Comparison of ENCODE assay signal across 26 cellular contexts in genomic region chr22:40712311-40712710, GRCh38. TPM values are rescaled to one million over a fixed set of nuclear protein-coding genes. Genes with fewer than 3 reads are reported as not detected.
DNase-seq lines count a peak whose midpoint lies in the region; ATAC-seq, FAIRE-seq and TF ChIP-seq lines count a peak whose summit lies in the region.
"Had no signal": no experiment of that assay in that cellular context is flagged by ENCODE, and none has a peak within 500 bp of the region (broad histone marks: within the 10 kb centered on the region; RNA-seq: fewer than 3 reads in every experiment).

No MANE protein-coding gene starts in this region.

- no peak for DNase-seq in SK-N-SH
- DNase-seq in HFFc6: no peak
- DNase-seq in astrocyte (ENCODE audit: low read depth): no peak
- no peak for DNase-seq in smooth muscle cell (lab: John Stamatoyannopoulos, UW; ENCODE audit: unreplicated experiment)
- DNase-seq in HCEC 1CT: no peak
- DNase-seq in NCI-H2171 (lab: John Stamatoyannopoulos, UW): no peak
- DNase-seq: caudate nucleus; KG1; NCI-H524 treated with DMSO at 0.1 percent for 48 hours; stimulated activated naive B cell treated with anti-CD40 and anti-IgM and Interleukin-4, amounts not matched to agents 10 μg/mL and 1 μg/mL and 100 μg/mL, for 72 hours had no signal

- H3K79me2 ChIP-seq in SK-N-SH (ENCODE audit: insufficient read depth) (no peaks in the 10 kb centered on the region), astrocyte (ENCODE audit: insufficient read depth, low read length) (no peaks in the 10 kb centered on the region), smooth muscle cell (ENCODE audit: low read depth) (no peaks in the 10 kb centered on the region)

- ATAC-seq in SK-N-SH treated with all-trans-retinoic acid at 6 μM for 48 hours: no peak
- no peak for ATAC-seq in GM19395 (IDR thresholded peaks at IDR 0.05; ENCODE audit: unreplicated experiment)

- peaks cover 44% of the 10 kb centered on the region for H3K4me1 Mint-ChIP-seq in HFFc6 (ENCODE audit: low read depth)
- H3K4me1 Mint-ChIP-seq in astrocyte (ENCODE audit: low read depth, unreplicated experiment): peaks cover 21% of the 10 kb centered on the region

- H3K9me2 ChIP-seq in SK-N-SH: no peaks in the 10 kb centered on the region

- no peak for TF ChIP-seq EP300 in SK-N-SH (IDR thresholded peaks at IDR 0.05; ENCODE audit: borderline replicate concordance in 1 of 2, low read depth in 1 of 2, low read length in 1 of 2)

- 96% methylated on average over 12 of the region's 12 CpGs for WGBS in SK-N-SH (ENCODE audit: low lambda C conversion rate)
- 85% methylated on average over 12 of the region's 12 CpGs for WGBS in smooth muscle cell (ENCODE audit: low lambda C conversion rate)

- POLR2A ChIA-PET in SK-N-SH (lab: Yijun Ruan, JAX): no interaction called here

- H3K4me2 ChIP-seq in SK-N-SH: no peak overlapping the region
- no peak overlapping the region for H3K4me2 ChIP-seq in astrocyte (ENCODE audit: low read length)
- peak overlapping the region; percentile 58 for H3K4me2 ChIP-seq in smooth muscle cell

- H3K9ac ChIP-seq in SK-N-SH (peak overlapping the region; percentile 58; the same call in 1 of the 2 replicates), astrocyte (ENCODE audit: low read length) (no peak overlapping the region), smooth muscle cell (ENCODE audit: low read depth) (peak overlapping the region; percentile 70)

- CTCF ChIA-PET in SK-N-SH (lab: Yijun Ruan, JAX): interaction anchor here (1.1 kb wide), 1 partner anchor 29 kb away, joined by 6 read pairs; no protein-coding TSS in a partner anchor

- H3K27ac Mint-ChIP-seq in HFFc6 (peak overlapping the region; percentile 98), astrocyte (ENCODE audit: unreplicated experiment) (peak overlapping the region; percentile 96)
- H3K27ac Mint-ChIP-seq: dendritic cell treated with granulocyte-macrophage colony-stimulating factor and Interleukin-4, amounts not matched to agents 40 ng/mL and 50 ng/mL, for 4 days had no signal

- H3K9me3 Mint-ChIP-seq in HFFc6 (peaks cover 1% of the 10 kb centered on the region), astrocyte (ENCODE audit: unreplicated experiment) (no peaks in the 10 kb centered on the region)
- H3K9me3 Mint-ChIP-seq: activated CD4-positive, alpha-beta T cell treated with anti-CD3 and anti-CD28 coated beads, Interleukin-2, amount 10 ng/mL, durations not matched to agents 7 days and 5 days; activated naive CD4-positive, alpha-beta T cell treated with anti-CD3 and anti-CD28 coated beads, Interleukin-2, amount 50 U/mL, for 24 hours; dendritic cell treated with granulocyte-macrophage colony-stimulating factor and Interleukin-4, amounts not matched to agents 40 ng/mL and 50 ng/mL, for 4 days; stimulated activated naive B cell treated with anti-CD40 and anti-IgM and Interleukin-4, amounts not matched to agents 10 μg/mL and 1 μg/mL and 100 μg/mL, for 72 hours had no signal

- peaks cover 0 to 13% of the 10 kb centered on the region in 2 experiments; a peak in 1 of 4 replicates for H3K4me1 ChIP-seq in SK-N-SH (ENCODE audit: control insufficient read depth in 1 of 2, insufficient read depth in 2 of 2, low read depth in 1 of 2, low read length in 1 of 2)
- H3K4me1 ChIP-seq in astrocyte (ENCODE audit: insufficient read depth, low read length): peaks cover 21% of the 10 kb centered on the region
- peaks cover 8% of the 10 kb centered on the region for H3K4me1 ChIP-seq in smooth muscle cell (ENCODE audit: low read depth)

- no peaks in the 10 kb centered on the region; the same call in 1 of the 2 replicates for H3K27me3 Mint-ChIP-seq in HFFc6 (ENCODE audit: insufficient read depth)
- H3K27me3 Mint-ChIP-seq in astrocyte (ENCODE audit: low read depth, unreplicated experiment): peaks cover 2% of the 10 kb centered on the region
- H3K27me3 Mint-ChIP-seq: activated naive CD4-positive, alpha-beta T cell treated with anti-CD3 and anti-CD28 coated beads, Interleukin-2, amount 50 U/mL, for 24 hours had no signal

- H3K27ac ChIP-seq in SK-N-SH (ENCODE audit: low read depth in 2 of 2, low read length in 1 of 2) (peak overlapping the region in 1 of 2 experiments; percentile 89; a peak in 2 of 4 replicates), astrocyte (ENCODE audit: low read depth, low read length) (no peak overlapping the region), smooth muscle cell (ENCODE audit: low read depth) (peak overlapping the region; percentile 89)
- H3K27ac ChIP-seq: 22Rv1, VCaP had no signal

- no peaks in the 10 kb centered on the region for H4K20me1 ChIP-seq in SK-N-SH (ENCODE audit: insufficient read depth)
- H4K20me1 ChIP-seq in astrocyte (ENCODE audit: insufficient read depth, low read length): no peaks in the 10 kb centered on the region
- no peaks in the 10 kb centered on the region for H4K20me1 ChIP-seq in smooth muscle cell (ENCODE audit: low read depth)

- H3K36me3 Mint-ChIP-seq in HFFc6 (ENCODE audit: low read depth): peaks cover 7% of the 10 kb centered on the region; the same call in 1 of the 2 replicates
- H3K36me3 Mint-ChIP-seq in astrocyte (ENCODE audit: low read depth, unreplicated experiment): no peaks in the 10 kb centered on the region
- H3K36me3 Mint-ChIP-seq: activated naive CD4-positive, alpha-beta T cell treated with anti-CD3 and anti-CD28 coated beads, Interleukin-2, amount 50 U/mL, for 24 hours; stimulated activated naive B cell treated with anti-CD40 and anti-IgM and Interleukin-4, amounts not matched to agents 10 μg/mL and 1 μg/mL and 100 μg/mL, for 72 hours had no signal

- no peak for FAIRE-seq in astrocyte (lab: Jason Lieb, UNC)
- FAIRE-seq: G401.6, GM19239, small intestine had no signal

- H3K4me3 Mint-ChIP-seq in HFFc6 (no peak overlapping the region), astrocyte (ENCODE audit: unreplicated experiment) (no peak overlapping the region)
- H3K4me3 Mint-ChIP-seq: activated CD4-positive, alpha-beta T cell treated with anti-CD3 and anti-CD28 coated beads, Interleukin-2, amount 10 ng/mL, durations not matched to agents 7 days and 5 days; dendritic cell treated with granulocyte-macrophage colony-stimulating factor and Interleukin-4, amounts not matched to agents 40 ng/mL and 50 ng/mL, for 4 days; stimulated activated naive B cell treated with anti-CD40 and anti-IgM and Interleukin-4, amounts not matched to agents 10 μg/mL and 1 μg/mL and 100 μg/mL, for 72 hours had no signal

- TF ChIP-seq RAD21 in SK-N-SH (IDR thresholded peaks at IDR 0.05; ENCODE audit: low read length): no peak

- H2AFZ ChIP-seq in SK-N-SH (ENCODE audit: low read depth) (no peak overlapping the region), astrocyte (ENCODE audit: low read depth, low read length) (no peak overlapping the region), smooth muscle cell (ENCODE audit: low read depth) (no peak overlapping the region)

- H3K9me3 ChIP-seq in SK-N-SH (no peaks in the 10 kb centered on the region), astrocyte (ENCODE audit: insufficient read depth, low read depth, low read length) (no peaks in the 10 kb centered on the region), smooth muscle cell (replicated peaks; ENCODE audit: low read depth) (no peaks in the 10 kb centered on the region)

- H3F3A ChIP-seq in SK-N-SH (replicated peaks; ENCODE audit: insufficient read depth) (no peaks in the 10 kb centered on the region), smooth muscle cell (ENCODE audit: low read depth) (peaks cover 37% of the 10 kb centered on the region)

- H3K4me3 ChIP-seq in SK-N-SH (ENCODE audit: low read depth in 2 of 2, low read length in 1 of 2) (no peak overlapping the region), astrocyte (ENCODE audit: insufficient read depth, low read depth, low read length) (no peak overlapping the region), smooth muscle cell (no peak overlapping the region)
- H3K4me3 ChIP-seq: lung had no signal

- TF ChIP-seq CTCF in SK-N-SH (IDR thresholded peaks at IDR 0.05) (no peak), HFFc6 (IDR thresholded peaks at IDR 0.05) (no peak), astrocyte (IDR thresholded peaks at IDR 0.05; ENCODE audit: insufficient read depth, low read depth, low read length) (no peak), smooth muscle cell (IDR thresholded peaks at IDR 0.05; ENCODE audit: borderline replicate concordance, insufficient read depth, poor library complexity, severe bottlenecking) (no peak)

- H3K36me3 ChIP-seq in SK-N-SH (replicated peaks in 1 of 2; ENCODE audit: control insufficient read depth in 1 of 2, insufficient read depth in 2 of 2, low read length in 1 of 2) (no peaks in the 10 kb centered on the region), astrocyte (ENCODE audit: insufficient read depth, low read length) (no peaks in the 10 kb centered on the region), smooth muscle cell (ENCODE audit: low read depth) (no peaks in the 10 kb centered on the region)

- H3K27me3 ChIP-seq in SK-N-SH (ENCODE audit: insufficient read depth) (no peaks in the 10 kb centered on the region), astrocyte (ENCODE audit: insufficient read depth, low read length) (peaks cover 14% of the 10 kb centered on the region), smooth muscle cell (ENCODE audit: low read depth) (no peaks in the 10 kb centered on the region)

TF ChIP-seq in SK-N-SH, 30 proteins besides CTCF, POLR2A, EP300 and RAD21 (continues in another document):
- TF ChIP-seq PBX3 (IDR thresholded peaks at IDR 0.05): no peak

TF ChIP-seq in SK-N-SH treated with all-trans-retinoic acid at 6 μM for 48 hours, 23 proteins besides CTCF, POLR2A, EP300 and RAD21 (continues in another document):
- TF ChIP-seq POU6F1 (CRISPR knock-in tag; IDR thresholded peaks at IDR 0.05; ENCODE audit: borderline replicate concordance, low read depth): no peak

RNA-seq across cellular contexts. Expression of gene MCHR1, which starts 33.0 kb away (rescaled TPM):
- polyA plus RNA-seq in SK-N-SH (2012; rRNA removed) (0.33 and 0.55 TPM in 2 replicates), smooth muscle cell (12.8 and 18.9 TPM in 2 replicates)
- polyA plus RNA-seq in SK-N-SH (2012; cell fraction: cytosol; rRNA removed): 0.09 and 0.28 TPM in 2 replicates
- polyA plus RNA-seq in SK-N-SH (2012; cell fraction: nucleus; rRNA removed): 0.40 and 0.71 TPM in 2 replicates
- total RNA-seq in HFFc6 (2021; fragmentation: NEBNext Ultra II Directional; extraction: Animal tissue kit (Norgen Biotek cat#: 25700)): under 1 TPM in 1 of 6 experiments, not detected in 5; 0.28 TPM
- total RNA-seq in astrocyte (0.96 and 1.8 TPM in 2 replicates), smooth muscle cell (11.8 and 24.6 TPM in 2 replicates)
- total RNA-seq: activated CD4-positive, alpha-beta T cell treated with anti-CD3 and anti-CD28 coated beads, Interleukin-2, amount 10 ng/mL, durations not matched to agents 7 days and 5 days; HT-29; pulmonary artery endothelial cell; SK-MEL-5; T-helper 2 cell treated with Interferon-gamma antibody and Interleukin-4, amounts not matched to agents 100 ng/mL and 5 ng/mL, for 36 hours had no signal
- polyA plus RNA-seq: aorta had no signal
